ENCODE assay signal across 17 cellular contexts in the genomic region with DNA sequence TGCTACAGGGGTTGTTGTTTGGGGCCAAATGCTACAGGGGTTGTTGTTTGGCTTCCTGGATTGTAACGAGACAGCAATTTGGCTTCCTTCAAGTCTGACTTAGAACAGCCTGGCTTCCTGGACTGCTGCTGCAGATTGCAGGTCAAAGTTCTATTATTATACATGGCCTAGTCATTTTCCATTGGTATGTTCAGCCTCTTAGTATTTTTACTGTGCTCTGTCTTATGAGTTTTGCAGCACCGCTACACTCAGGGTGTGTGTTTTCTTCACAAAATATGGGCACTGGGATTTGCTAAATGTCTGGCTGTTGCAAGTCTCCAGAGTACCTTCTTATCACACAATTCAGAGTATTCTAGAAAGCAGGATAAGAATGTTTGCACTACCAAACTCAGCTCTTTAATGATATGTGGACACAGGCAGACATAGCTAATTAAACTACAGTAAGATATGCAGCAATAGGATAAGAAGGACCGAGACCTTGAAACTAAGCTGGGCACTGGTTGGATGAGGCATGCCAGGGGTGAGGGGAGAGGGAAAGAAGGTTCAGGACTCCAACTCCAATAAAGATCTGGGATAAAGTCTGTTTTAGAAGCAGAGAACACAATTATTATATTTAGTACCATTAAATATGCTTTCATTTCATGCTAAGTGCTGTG.
DNase-seq lines count a peak whose midpoint lies in the region; ATAC-seq and TF ChIP-seq lines count a peak whose summit lies in the region.
"Had no signal": no experiment of that assay in that cellular context is flagged by ENCODE, and none has a peak within 500 bp of the region (broad histone marks: within the 10 kb centered on the region; RNA-seq: fewer than 3 reads in every experiment).

No MANE protein-coding gene starts in this region.

- no peak overlapping the region for H2BK12ac ChIP-seq in mesenchymal stem cell (ENCODE audit: low read length in 2 of 2)

- H3K14ac ChIP-seq in mesenchymal stem cell (ENCODE audit: low read length in 2 of 2) = no peak overlapping the region

- POLR2A ChIA-PET in PC-3 (lab: Charles Lee; ENCODE audit: unreplicated experiment) = no interaction called here

- no peak overlapping the region for H2BK15ac ChIP-seq in mesenchymal stem cell (ENCODE audit: low read depth, poor library complexity, severe bottlenecking)

- H2BK120ac ChIP-seq in mesenchymal stem cell (ENCODE audit: low read depth, low read length) = no peak overlapping the region

- H4K20me1 ChIP-seq in fibroblast of lung (ENCODE audit: control insufficient read depth, extremely low read depth, insufficient read depth, low read length) (no peaks in the 10 kb centered on the region), PC-3 (ENCODE audit: low read length) (no peaks in the 10 kb centered on the region)

- H4K91ac ChIP-seq in mesenchymal stem cell (ENCODE audit: low read length) = no peak overlapping the region

- no peak overlapping the region for H2BK5ac ChIP-seq in mesenchymal stem cell (ENCODE audit: low read depth, low read length, poor library complexity, severe bottlenecking)

- no peaks in the 10 kb centered on the region for H3F3A ChIP-seq in PC-3 (ENCODE audit: low read length, unreplicated experiment)

- BruUV-seq in PC-3 (replicated peaks; lab: Mats Ljungman, UMichigan) = no TSS peak

- TF ChIP-seq CTCF in VCaP (conservative IDR thresholded peaks at IDR 0.05) (no peak), fibroblast of lung (conservative IDR thresholded peaks at IDR 0.05 in 1 of 2, IDR thresholded peaks at IDR 0.05 in 1 of 2; ENCODE audit: low read depth in 1 of 2, low read length in 2 of 2) (no peak), endothelial cell (IDR thresholded peaks at IDR 0.05; ENCODE audit: unreplicated experiment) (no peak), PC-3 (conservative IDR thresholded peaks at IDR 0.05; ENCODE audit: low read depth, low read length) (no peak)

- H3K4me1 Mint-ChIP-seq in immature natural killer cell (no peaks in the 10 kb centered on the region), endothelial cell (ENCODE audit: unreplicated experiment) (no peaks in the 10 kb centered on the region)
- H3K4me1 Mint-ChIP-seq: activated T-helper 17 cell treated with anti-CD3 and anti-CD28 coated beads, Interleukin-2, amount 50 U/mL, for 72 hours had no signal

- H3K9me2 ChIP-seq in PC-3 (replicated peaks; ENCODE audit: low read length) = no peaks in the 10 kb centered on the region

- no peaks in the 10 kb centered on the region for H3K79me2 ChIP-seq in fibroblast of lung (ENCODE audit: control insufficient read depth, insufficient read depth, low read length)
- no peaks in the 10 kb centered on the region for H3K79me2 ChIP-seq in PC-3 (ENCODE audit: low read length)

- H3K36me3 Mint-ChIP-seq in immature natural killer cell (no peaks in the 10 kb centered on the region), endothelial cell (ENCODE audit: low read depth, unreplicated experiment) (no peaks in the 10 kb centered on the region)

- H3K27me3 ChIP-seq in fibroblast of lung (ENCODE audit: control insufficient read depth, insufficient read depth, low read length) = no peaks in the 10 kb centered on the region
- no peaks in the 10 kb centered on the region for H3K27me3 ChIP-seq in mesenchymal stem cell (ENCODE audit: control insufficient read depth in 1 of 2, insufficient read depth in 1 of 2, low read length in 2 of 2)
- no peaks in the 10 kb centered on the region for H3K27me3 ChIP-seq in skeletal muscle tissue (ENCODE audit: control insufficient read depth in 3 of 3, insufficient read depth in 3 of 3, low read length in 3 of 3)
- no peaks in the 10 kb centered on the region for H3K27me3 ChIP-seq in PC-3 (ENCODE audit: low read length)
- H3K27me3 ChIP-seq: foreskin keratinocyte, upper lobe of left lung had no signal

- H3K79me1 ChIP-seq in mesenchymal stem cell (replicated peaks; ENCODE audit: low read length, poor library complexity, severe bottlenecking) = no peaks in the 10 kb centered on the region

- H3K27me3 Mint-ChIP-seq in immature natural killer cell (ENCODE audit: low read depth in 3 of 3) (no peaks in the 10 kb centered on the region), endothelial cell (ENCODE audit: unreplicated experiment) (no peaks in the 10 kb centered on the region)
- H3K27me3 Mint-ChIP-seq: activated T-helper 17 cell treated with anti-CD3 and anti-CD28 coated beads, Interleukin-2, amount 50 U/mL, for 72 hours had no signal

- H3K9me3 Mint-ChIP-seq in immature natural killer cell = peaks cover 6 to 30% (median 15%) of the 10 kb centered on the region in 6 donors
- H3K9me3 Mint-ChIP-seq in endothelial cell (ENCODE audit: unreplicated experiment) = no peaks in the 10 kb centered on the region

- no peak overlapping the region for H4K8ac ChIP-seq in mesenchymal stem cell (ENCODE audit: low read length)

- peak in 1 of 2 donors; percentile 37 for DNase-seq in fibroblast of lung (ENCODE audit: low read depth in 2 of 2)
- DNase-seq in mesenchymal stem cell = no peak
- no peak for DNase-seq in immature natural killer cell
- DNase-seq in endothelial cell (ENCODE audit: low spot score) = no peak
- DNase-seq in activated T-cell treated with anti-CD3 and anti-CD28 coated beads for 4 hours = no peak
- no peak for DNase-seq in PC-3
- DNase-seq: activated CD4-positive, alpha-beta T cell treated with anti-CD3 and anti-CD28 coated beads, Interleukin-2, amount 50 U/mL, for 48 hours; effector CD4-positive, alpha-beta T cell; foreskin keratinocyte; Kasumi-1; NCI-H1436 treated with DMSO at 0.1 percent for 48 hours; NCI-H345; stimulated activated CD4-positive, alpha-beta T cell treated with anti-CD3 and anti-CD28 coated beads, Interleukin-4, amount 100 ng/mL, for 1 hour; upper lobe of left lung had no signal

- peak overlapping the region; percentile 10 for H3K4me2 ChIP-seq in fibroblast of lung (ENCODE audit: extremely low read depth, insufficient read depth, low read length)
- no peak overlapping the region for H3K4me2 ChIP-seq in mesenchymal stem cell (ENCODE audit: low read length, poor library complexity, severe bottlenecking)
- no peak overlapping the region for H3K4me2 ChIP-seq in PC-3 (ENCODE audit: low read length)

- no peak overlapping the region for H3K4me3 ChIP-seq in fibroblast of lung (replicated peaks in 1 of 4; ENCODE audit: control extremely low read depth in 1 of 4, insufficient read depth in 1 of 4, low read depth in 3 of 4, low read length in 4 of 4)
- H3K4me3 ChIP-seq in mesenchymal stem cell (ENCODE audit: insufficient read depth in 1 of 2, low read depth in 1 of 2, low read length in 2 of 2) = no peak overlapping the region
- H3K4me3 ChIP-seq in skeletal muscle tissue (ENCODE audit: low read length in 3 of 3) = no peak overlapping the region
- no peak overlapping the region for H3K4me3 ChIP-seq in PC-3 (ENCODE audit: low read length)
- H3K4me3 ChIP-seq: upper lobe of left lung had no signal

- H3K9me3 ChIP-seq in fibroblast of lung (ENCODE audit: control insufficient read depth, insufficient read depth, low read depth, low read length) = no peaks in the 10 kb centered on the region
- H3K9me3 ChIP-seq in mesenchymal stem cell (ENCODE audit: control insufficient read depth, low read length) = no peaks in the 10 kb centered on the region
- H3K9me3 ChIP-seq in skeletal muscle tissue (ENCODE audit: control insufficient read depth in 3 of 3, low read length in 3 of 3) = no peaks in the 10 kb centered on the region
- H3K9me3 ChIP-seq in PC-3 (ENCODE audit: low read length) = peaks cover 27% of the 10 kb centered on the region
- H3K9me3 ChIP-seq: upper lobe of left lung had no signal

- H3K36me3 ChIP-seq in fibroblast of lung (ENCODE audit: control insufficient read depth, insufficient read depth, low read length) = no peaks in the 10 kb centered on the region
- no peaks in the 10 kb centered on the region for H3K36me3 ChIP-seq in mesenchymal stem cell (ENCODE audit: control insufficient read depth in 1 of 2, insufficient read depth in 2 of 2, low read depth in 1 of 2, low read length in 2 of 2)
- H3K36me3 ChIP-seq in skeletal muscle tissue (ENCODE audit: control insufficient read depth in 3 of 3, insufficient read depth in 3 of 3, low read length in 3 of 3) = no peaks in the 10 kb centered on the region
- H3K36me3 ChIP-seq in PC-3 (ENCODE audit: low read depth, low read length) = no peaks in the 10 kb centered on the region
- H3K36me3 ChIP-seq: upper lobe of left lung had no signal

- H3K4ac ChIP-seq in mesenchymal stem cell (ENCODE audit: low read depth in 1 of 2, low read length in 2 of 2) = no peak overlapping the region

- H3K23ac ChIP-seq in mesenchymal stem cell (ENCODE audit: low read length in 2 of 2) = no peak overlapping the region

- ATAC-seq in PC-3 = no peak
- ATAC-seq: activated T-helper 17 cell treated with anti-CD3 and anti-CD28 coated beads, Interleukin-2, amount 50 U/mL, for 72 hours; foreskin keratinocyte had no signal

- WGBS in mesenchymal stem cell = 55% methylated on average over 3 of the region's 3 CpGs

- intact Hi-C loops in PC-3 (cut with micrococcal nuclease) = no loop called here

- peaks cover 4% of the 10 kb centered on the region for H3K4me1 ChIP-seq in fibroblast of lung (ENCODE audit: control insufficient read depth, extremely low read depth, insufficient read depth, low read length)
- peaks cover 2% of the 10 kb centered on the region for H3K4me1 ChIP-seq in mesenchymal stem cell (ENCODE audit: control insufficient read depth, insufficient read depth, low read depth, low read length)
- H3K4me1 ChIP-seq in skeletal muscle tissue (ENCODE audit: control insufficient read depth in 3 of 3, insufficient read depth in 3 of 3, low read length in 3 of 3) = peaks cover 8 to 23% (median 20%) of the 10 kb centered on the region in 3 donors
- no peaks in the 10 kb centered on the region for H3K4me1 ChIP-seq in PC-3 (ENCODE audit: insufficient read depth, low read length)
- H3K4me1 ChIP-seq: foreskin keratinocyte had no signal

- H3K27ac ChIP-seq in VCaP (peak overlapping the region; percentile 41), fibroblast of lung (ENCODE audit: insufficient read depth, low read length) (no peak overlapping the region), mesenchymal stem cell (ENCODE audit: low read length, poor library complexity, severe bottlenecking) (no peak overlapping the region), skeletal muscle tissue (ENCODE audit: low read depth, low read length) (peak overlapping the region; percentile 69), PC-3 (ENCODE audit: low read length) (no peak overlapping the region)
- H3K27ac ChIP-seq: foreskin keratinocyte, upper lobe of left lung had no signal

- H2AFZ ChIP-seq in fibroblast of lung (ENCODE audit: low read length) = peak overlapping the region; percentile 43
- no peak overlapping the region for H2AFZ ChIP-seq in mesenchymal stem cell (ENCODE audit: low read depth, low read length)
- H2AFZ ChIP-seq in PC-3 (ENCODE audit: low read length) = no peak overlapping the region

- H3K27ac Mint-ChIP-seq in immature natural killer cell (no peak overlapping the region), endothelial cell (ENCODE audit: unreplicated experiment) (no peak overlapping the region)
- H3K27ac Mint-ChIP-seq: activated T-helper 17 cell treated with anti-CD3 and anti-CD28 coated beads, Interleukin-2, amount 50 U/mL, for 72 hours had no signal

- no peak overlapping the region for H3K9ac ChIP-seq in fibroblast of lung (ENCODE audit: insufficient read depth, low read length)
- peak overlapping the region; percentile 53 for H3K9ac ChIP-seq in mesenchymal stem cell (ENCODE audit: low read length)
- H3K9ac ChIP-seq in skeletal muscle tissue (ENCODE audit: low read depth in 1 of 3, low read length in 3 of 3) = peak overlapping the region in 1 of 3 donors; percentile 36
- no peak overlapping the region for H3K9ac ChIP-seq in PC-3 (ENCODE audit: low read length)

- H3K4me3 Mint-ChIP-seq in immature natural killer cell = no peak overlapping the region
- no peak overlapping the region for H3K4me3 Mint-ChIP-seq in endothelial cell (ENCODE audit: unreplicated experiment)
- H3K4me3 Mint-ChIP-seq: activated T-helper 17 cell treated with anti-CD3 and anti-CD28 coated beads, Interleukin-2, amount 50 U/mL, for 72 hours had no signal

- H3K18ac ChIP-seq in mesenchymal stem cell (ENCODE audit: low read depth in 1 of 2, low read length in 2 of 2) = no peak overlapping the region

- no peak overlapping the region for H2AK5ac ChIP-seq in mesenchymal stem cell (ENCODE audit: low read length, severe bottlenecking)

- CTCF ChIA-PET in PC-3 (lab: Charles Lee) = no interaction called here

Comparison
In these comparisons a context has a peak if more than half of its experiments do, and no peak if none do; other contexts are left out.
1. H3K27ac ChIP-seq: peak in VCaP (single experiment) and skeletal muscle tissue (single experiment); none in fibroblast of lung (single experiment), mesenchymal stem cell (single experiment) and PC-3 (single experiment).